1 cellular context compared by ENCODE assay signal in the genomic region with DNA sequence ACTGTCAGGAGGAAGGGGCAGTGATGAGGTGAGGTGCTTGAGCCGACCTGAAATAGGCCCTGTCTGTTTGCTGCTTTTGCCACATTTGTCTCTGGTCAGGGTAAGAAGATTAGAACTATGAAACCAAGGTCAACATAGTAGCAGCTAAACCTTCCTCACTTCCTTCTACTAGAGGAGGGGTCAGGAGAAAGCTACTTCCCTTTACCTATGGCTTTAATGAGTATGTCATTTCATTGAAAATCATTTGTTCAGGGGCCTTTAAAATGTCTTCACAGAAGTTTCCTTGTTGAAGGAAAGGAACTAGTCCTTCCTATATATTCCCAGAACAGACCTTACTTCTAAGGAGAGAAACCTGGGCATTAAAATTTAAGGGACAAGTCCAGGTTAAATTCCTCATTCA.
TF ChIP-seq lines count a peak whose summit lies in the region.

No MANE protein-coding gene starts in this region.

TF ChIP-seq in SK-N-SH treated with all-trans-retinoic acid at 6 μM for 48 hours, 23 proteins besides CTCF, POLR2A, EP300 and RAD21 (continued from another document):
- TF ChIP-seq, protein P1, sequence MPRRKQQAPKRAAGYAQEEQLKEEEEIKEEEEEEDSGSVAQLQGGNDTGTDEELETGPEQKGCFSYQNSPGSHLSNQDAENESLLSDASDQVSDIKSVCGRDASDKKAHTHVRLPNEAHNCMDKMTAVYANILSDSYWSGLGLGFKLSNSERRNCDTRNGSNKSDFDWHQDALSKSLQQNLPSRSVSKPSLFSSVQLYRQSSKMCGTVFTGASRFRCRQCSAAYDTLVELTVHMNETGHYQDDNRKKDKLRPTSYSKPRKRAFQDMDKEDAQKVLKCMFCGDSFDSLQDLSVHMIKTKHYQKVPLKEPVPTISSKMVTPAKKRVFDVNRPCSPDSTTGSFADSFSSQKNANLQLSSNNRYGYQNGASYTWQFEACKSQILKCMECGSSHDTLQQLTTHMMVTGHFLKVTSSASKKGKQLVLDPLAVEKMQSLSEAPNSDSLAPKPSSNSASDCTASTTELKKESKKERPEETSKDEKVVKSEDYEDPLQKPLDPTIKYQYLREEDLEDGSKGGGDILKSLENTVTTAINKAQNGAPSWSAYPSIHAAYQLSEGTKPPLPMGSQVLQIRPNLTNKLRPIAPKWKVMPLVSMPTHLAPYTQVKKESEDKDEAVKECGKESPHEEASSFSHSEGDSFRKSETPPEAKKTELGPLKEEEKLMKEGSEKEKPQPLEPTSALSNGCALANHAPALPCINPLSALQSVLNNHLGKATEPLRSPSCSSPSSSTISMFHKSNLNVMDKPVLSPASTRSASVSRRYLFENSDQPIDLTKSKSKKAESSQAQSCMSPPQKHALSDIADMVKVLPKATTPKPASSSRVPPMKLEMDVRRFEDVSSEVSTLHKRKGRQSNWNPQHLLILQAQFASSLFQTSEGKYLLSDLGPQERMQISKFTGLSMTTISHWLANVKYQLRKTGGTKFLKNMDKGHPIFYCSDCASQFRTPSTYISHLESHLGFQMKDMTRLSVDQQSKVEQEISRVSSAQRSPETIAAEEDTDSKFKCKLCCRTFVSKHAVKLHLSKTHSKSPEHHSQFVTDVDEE (CRISPR knock-in tag; IDR thresholded peaks at IDR 0.05): no peak
- no peak for TF ChIP-seq ARNTL (CRISPR knock-in tag; IDR thresholded peaks at IDR 0.05; ENCODE audit: borderline replicate concordance, low read depth)
- no peak for TF ChIP-seq ZNF8 (CRISPR knock-in tag; IDR thresholded peaks at IDR 0.05)
- no peak for TF ChIP-seq ZNF565 (CRISPR knock-in tag; conservative IDR thresholded peaks at IDR 0.05; ENCODE audit: low read depth)
- TF ChIP-seq OSR1 (CRISPR knock-in tag; IDR thresholded peaks at IDR 0.05): no peak
- TF ChIP-seq, protein P2, sequence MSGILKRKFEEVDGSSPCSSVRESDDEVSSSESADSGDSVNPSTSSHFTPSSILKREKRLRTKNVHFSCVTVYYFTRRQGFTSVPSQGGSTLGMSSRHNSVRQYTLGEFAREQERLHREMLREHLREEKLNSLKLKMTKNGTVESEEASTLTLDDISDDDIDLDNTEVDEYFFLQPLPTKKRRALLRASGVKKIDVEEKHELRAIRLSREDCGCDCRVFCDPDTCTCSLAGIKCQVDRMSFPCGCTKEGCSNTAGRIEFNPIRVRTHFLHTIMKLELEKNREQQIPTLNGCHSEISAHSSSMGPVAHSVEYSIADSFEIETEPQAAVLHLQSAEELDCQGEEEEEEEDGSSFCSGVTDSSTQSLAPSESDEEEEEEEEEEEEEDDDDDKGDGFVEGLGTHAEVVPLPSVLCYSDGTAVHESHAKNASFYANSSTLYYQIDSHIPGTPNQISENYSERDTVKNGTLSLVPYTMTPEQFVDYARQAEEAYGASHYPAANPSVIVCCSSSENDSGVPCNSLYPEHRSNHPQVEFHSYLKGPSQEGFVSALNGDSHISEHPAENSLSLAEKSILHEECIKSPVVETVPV (CRISPR knock-in tag; IDR thresholded peaks at IDR 0.05): no peak
- no peak for TF ChIP-seq GLIS3 (CRISPR knock-in tag; IDR thresholded peaks at IDR 0.05)
- TF ChIP-seq ESRRG (CRISPR knock-in tag; IDR thresholded peaks at IDR 0.05): no peak
